Comparison of ENCODE assay signal across 1 cellular context in genomic region chr15:51065781-51066180, GRCh38.
TF ChIP-seq lines count a peak whose summit lies in the region.

No MANE protein-coding gene starts in this region.

TF ChIP-seq in IMR-90, 13 proteins besides CTCF, POLR2A, EP300 and RAD21 (continued from another document):
- TF ChIP-seq ELK1 (IDR thresholded peaks at IDR 0.05; ENCODE audit: borderline replicate concordance, low read depth, low read length) (no peak), CEBPB (IDR thresholded peaks at IDR 0.05; ENCODE audit: low read depth, low read length) (no peak), CHD1 (IDR thresholded peaks at IDR 0.05; ENCODE audit: low read depth, low read length) (no peak)
